13 cellular contexts compared by ENCODE assay signal in the genomic region with DNA sequence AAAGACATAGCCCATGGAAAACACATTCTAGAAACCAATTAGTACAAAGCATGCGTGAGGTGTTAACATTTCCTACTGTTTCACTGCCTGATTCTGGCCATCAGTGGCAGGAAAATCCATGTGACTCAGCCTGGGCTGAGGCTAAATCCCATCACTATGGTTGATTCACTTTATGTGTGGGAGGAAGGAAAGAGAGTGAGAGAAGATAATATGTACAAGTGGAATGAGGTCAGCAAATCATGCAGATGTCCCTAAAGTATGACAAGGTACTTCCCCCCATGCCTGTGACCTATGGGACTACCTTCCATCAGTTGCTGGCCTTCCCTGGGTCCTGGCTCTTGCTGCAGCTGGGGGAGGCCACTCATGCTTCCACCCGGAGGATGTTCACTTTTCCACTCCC.
DNase-seq lines count a peak whose midpoint lies in the region; ATAC-seq and TF ChIP-seq lines count a peak whose summit lies in the region.
"Had no signal": no experiment of that assay in that cellular context is flagged by ENCODE, and none has a peak within 500 bp of the region (broad histone marks: within the 10 kb centered on the region; RNA-seq: fewer than 3 reads in every experiment).

No MANE protein-coding gene starts in this region.

- peak overlapping the region in 7 of 10 donors; percentile 33 to 73 (median 56) for H3K27ac ChIP-seq in heart right ventricle
- H3K27ac ChIP-seq: WERI-Rb-1 had no signal

- no peak overlapping the region for H3K4me3 Mint-ChIP-seq in stimulated activated naive CD8-positive, alpha-beta T cell treated with anti-CD3 and anti-CD28 coated beads, Interleukin-15, Interleukin-2, amounts not matched to agents 100 ng/mL and 50 ng/mL, for 24 hours
- H3K4me3 Mint-ChIP-seq: type B pancreatic cell had no signal

- peaks cover 31% of the 10 kb centered on the region for H3K4me1 Mint-ChIP-seq in stimulated activated naive CD8-positive, alpha-beta T cell treated with anti-CD3 and anti-CD28 coated beads, Interleukin-15, Interleukin-2, amounts not matched to agents 100 ng/mL and 50 ng/mL, for 24 hours (ENCODE audit: low read depth)

- peak overlapping the region; percentile 88 for H3K27ac Mint-ChIP-seq in stimulated activated naive CD8-positive, alpha-beta T cell treated with anti-CD3 and anti-CD28 coated beads, Interleukin-15, Interleukin-2, amounts not matched to agents 100 ng/mL and 50 ng/mL, for 24 hours
- H3K27ac Mint-ChIP-seq: type B pancreatic cell had no signal

- no peaks in the 10 kb centered on the region for H3K9me3 Mint-ChIP-seq in stimulated activated naive CD8-positive, alpha-beta T cell treated with anti-CD3 and anti-CD28 coated beads, Interleukin-15, Interleukin-2, amounts not matched to agents 100 ng/mL and 50 ng/mL, for 24 hours
- H3K9me3 Mint-ChIP-seq: type B pancreatic cell had no signal

- no peak overlapping the region for H3K4me3 ChIP-seq in heart right ventricle

- peaks cover 22% of the 10 kb centered on the region for H3K36me3 Mint-ChIP-seq in stimulated activated naive CD8-positive, alpha-beta T cell treated with anti-CD3 and anti-CD28 coated beads, Interleukin-15, Interleukin-2, amounts not matched to agents 100 ng/mL and 50 ng/mL, for 24 hours (ENCODE audit: low read depth)
- H3K36me3 Mint-ChIP-seq: type B pancreatic cell had no signal

- 42 to 47% methylated on average over 2 of the region's 2 CpGs for WGBS in heart right ventricle, 2 donors

- peaks cover 0 to 21% (median 8%) of the 10 kb centered on the region in 9 donors for H3K4me1 ChIP-seq in heart right ventricle

- H3K9me3 ChIP-seq in heart right ventricle = no peaks in the 10 kb centered on the region

- intact Hi-C loops in heart right ventricle (cut with DNase I) = no loop called here
- intact Hi-C loops in left ventricle myocardium superior (cut with micrococcal nuclease) = no loop called here

- TF ChIP-seq CTCF in heart right ventricle (IDR thresholded peaks at IDR 0.05) = no peak

- ATAC-seq in heart right ventricle = peak in 6 of 8 donors; percentile 11 to 65 (median 34)
- ATAC-seq in left ventricle myocardium superior = no peak
- no peak for ATAC-seq in GM18511 (IDR thresholded peaks at IDR 0.05; ENCODE audit: unreplicated experiment)
- no peak for ATAC-seq in GM19023 (IDR thresholded peaks at IDR 0.05; ENCODE audit: unreplicated experiment)

- H3K36me3 ChIP-seq in heart right ventricle = peaks cover 0 to 5% (median 0%) of the 10 kb centered on the region in 9 donors
- H3K36me3 ChIP-seq: WERI-Rb-1 had no signal

- no peaks in the 10 kb centered on the region for H3K27me3 Mint-ChIP-seq in stimulated activated naive CD8-positive, alpha-beta T cell treated with anti-CD3 and anti-CD28 coated beads, Interleukin-15, Interleukin-2, amounts not matched to agents 100 ng/mL and 50 ng/mL, for 24 hours
- H3K27me3 Mint-ChIP-seq: type B pancreatic cell had no signal

- DNase-seq in heart right ventricle = no peak
- no peak for DNase-seq in left ventricle myocardium superior
- peak; percentile 2 for DNase-seq in OCI-M1 (lab: John Stamatoyannopoulos, UW)
- peak; percentile 7 to 52 for DNase-seq in dermis microvascular lymphatic vessel endothelial cell (ENCODE audit: low read depth in 2 of 2)
- no peak for DNase-seq in putamen (ENCODE audit: low spot score)
- DNase-seq: activated effector memory CD4-positive, alpha-beta T cell treated with Interleukin-2 at 50 U/mL for 16 hours; Karpas-422; NCI-H2227 treated with DMSO at 0.1 percent for 48 hours; WERI-Rb-1 had no signal

- H3K27me3 ChIP-seq in heart right ventricle = no peaks in the 10 kb centered on the region

Comparison
In these comparisons a context has a peak if more than half of its experiments do, and no peak if none do; other contexts are left out.
1. ATAC-seq: peak in heart right ventricle (6 of 8); none in left ventricle myocardium superior (single experiment), GM18511 (single experiment) and GM19023 (single experiment).
2. DNase-seq: peak in OCI-M1 (single experiment) and dermis microvascular lymphatic vessel endothelial cell (2 of 2); none in heart right ventricle (0 of 2), left ventricle myocardium superior (single experiment) and putamen (single experiment).